ENCODE assay signal across 11 cellular contexts in the genomic region with DNA sequence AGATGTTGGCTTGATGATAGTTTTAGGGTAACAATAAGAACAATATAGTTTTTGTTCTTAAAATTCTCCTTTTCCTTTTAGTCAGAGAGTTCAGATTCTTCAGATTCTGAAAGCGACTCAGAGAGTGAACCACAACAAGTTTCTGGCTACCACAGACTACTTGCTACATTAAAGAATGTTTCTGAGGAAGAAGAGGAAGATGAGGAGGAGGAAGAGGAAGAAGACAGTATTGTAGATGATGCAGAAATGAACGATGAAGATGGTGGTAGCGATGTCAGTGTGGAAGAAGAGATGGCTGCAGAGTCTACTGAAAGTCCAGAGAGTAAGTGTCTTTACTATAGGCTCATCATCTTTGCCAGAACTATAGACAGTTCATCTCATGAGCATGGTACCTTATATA.
"Had no signal": no experiment of that assay in that cellular context is flagged by ENCODE, and none has a peak within 500 bp of the region (broad histone marks: within the 10 kb centered on the region; RNA-seq: fewer than 3 reads in every experiment).

No MANE protein-coding gene starts in this region.

- H3K27ac Mint-ChIP-seq: natural killer cell, T-helper 17 cell had no signal

- H3K9me3 ChIP-seq: gastroesophageal sphincter, left lung, ovary had no signal

- H3K4me3 ChIP-seq: gastroesophageal sphincter, left lung, ovary had no signal

- H3K36me3 ChIP-seq: ovary had no signal

- H3K9me3 Mint-ChIP-seq: activated naive CD4-positive, alpha-beta T cell treated with anti-CD3 and anti-CD28 coated beads, Interleukin-2, amount 50 U/mL, for 72 hours; natural killer cell had no signal

- DNase-seq: activated CD4-positive, alpha-beta T cell treated with anti-CD3 and anti-CD28 coated beads, Interleukin-2, amount 50 U/mL, for 48 hours; activated CD4-positive, CD25-positive, alpha-beta regulatory T cell; aorta; dorsolateral prefrontal cortex; left lung; natural killer cell; ovary; stimulated activated CD4-positive, alpha-beta T cell treated with anti-CD3 and anti-CD28 coated beads, Interleukin-4, amount 100 ng/mL, for 24 hours; T-helper 17 cell had no signal

- H3K27ac ChIP-seq: dorsolateral prefrontal cortex, gastroesophageal sphincter, left lung, ovary had no signal

- H3K27me3 ChIP-seq: gastroesophageal sphincter, left lung, ovary had no signal

- H3K27me3 Mint-ChIP-seq: T-helper 17 cell had no signal

- ATAC-seq: activated naive CD4-positive, alpha-beta T cell treated with anti-CD3 and anti-CD28 coated beads, Interleukin-2, amount 50 U/mL, for 72 hours; gastroesophageal sphincter; left lung; natural killer cell; T-helper 17 cell had no signal

- H3K4me3 Mint-ChIP-seq: T-helper 17 cell had no signal
